In the genomic region with DNA sequence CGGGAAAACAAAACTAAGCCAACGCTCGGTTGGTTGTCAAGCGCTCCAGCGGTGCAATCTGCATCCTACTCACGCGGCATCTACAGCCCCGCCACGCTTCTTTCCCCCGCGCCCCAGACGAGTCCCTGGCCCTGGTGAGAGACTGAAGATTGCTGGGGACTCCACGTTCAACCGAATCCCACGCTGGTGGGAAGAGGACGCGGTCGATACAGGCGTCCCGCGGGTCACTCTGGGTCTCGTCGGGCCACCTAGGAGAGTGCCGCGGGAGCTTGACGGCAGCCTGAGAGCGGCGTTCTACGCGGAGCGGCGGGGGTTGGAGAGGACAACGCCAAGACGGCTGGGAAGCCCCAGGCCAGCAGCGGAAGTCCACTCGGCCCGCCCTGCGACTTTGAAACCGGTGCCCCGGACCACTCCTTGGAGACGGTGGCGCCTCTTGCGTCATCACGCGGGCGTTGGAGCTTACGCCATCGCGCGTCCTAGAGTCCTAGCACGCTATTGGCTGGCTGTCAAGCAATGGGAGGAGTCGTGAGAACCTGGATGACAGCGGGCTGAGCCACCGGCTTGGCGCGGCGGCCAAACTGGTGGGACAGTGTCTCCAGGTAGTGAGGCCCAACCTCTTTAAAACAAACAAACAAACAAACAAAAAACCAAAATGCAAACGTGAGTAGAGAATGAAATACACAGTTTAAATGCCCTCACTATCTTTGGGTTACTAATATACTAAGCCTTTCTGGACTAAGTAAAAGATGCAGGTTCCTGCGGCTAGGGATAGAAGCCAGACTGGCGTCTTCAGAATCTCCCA, we compare ENCODE assay signal across 1 cellular context.
TF ChIP-seq lines count a peak whose summit lies in the region.

A gene (minus strand): TSS at position 367 of the 802 bp plus-strand sequence. CDS start 436 bp downstream, outside the sequence.

TF ChIP-seq in HCT116, 20 proteins besides CTCF, POLR2A, EP300 and RAD21 (continued from another document):
- TF ChIP-seq SRF (IDR thresholded peaks at IDR 0.05; ENCODE audit: low read depth): no peak
- no peak for TF ChIP-seq EZH2 (IDR thresholded peaks at IDR 0.05)
- TF ChIP-seq FOSL1 (IDR thresholded peaks at IDR 0.05; ENCODE audit: low read depth): no peak
- TF ChIP-seq, protein P1, sequence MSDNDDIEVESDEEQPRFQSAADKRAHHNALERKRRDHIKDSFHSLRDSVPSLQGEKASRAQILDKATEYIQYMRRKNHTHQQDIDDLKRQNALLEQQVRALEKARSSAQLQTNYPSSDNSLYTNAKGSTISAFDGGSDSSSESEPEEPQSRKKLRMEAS (IDR thresholded peaks at IDR 0.05): peak; percentile 51; the same call in 1 of the 2 replicates
- TF ChIP-seq ELF1 (IDR thresholded peaks at IDR 0.05; ENCODE audit: borderline replicate concordance, low read depth): no peak
- no peak for TF ChIP-seq JUND (IDR thresholded peaks at IDR 0.05)
- peak; percentile 77 for TF ChIP-seq SP1 (IDR thresholded peaks at IDR 0.05; ENCODE audit: low read depth)
- TF ChIP-seq ZFX (IDR thresholded peaks at IDR 0.05): 0 out of 2 replicates have a peak, but pooled peaks have one; percentile 18
- peak; percentile 45; the same call in 1 of the 2 replicates for TF ChIP-seq CBX3 (IDR thresholded peaks at IDR 0.05; ENCODE audit: low read depth)
- TF ChIP-seq, protein P2, sequence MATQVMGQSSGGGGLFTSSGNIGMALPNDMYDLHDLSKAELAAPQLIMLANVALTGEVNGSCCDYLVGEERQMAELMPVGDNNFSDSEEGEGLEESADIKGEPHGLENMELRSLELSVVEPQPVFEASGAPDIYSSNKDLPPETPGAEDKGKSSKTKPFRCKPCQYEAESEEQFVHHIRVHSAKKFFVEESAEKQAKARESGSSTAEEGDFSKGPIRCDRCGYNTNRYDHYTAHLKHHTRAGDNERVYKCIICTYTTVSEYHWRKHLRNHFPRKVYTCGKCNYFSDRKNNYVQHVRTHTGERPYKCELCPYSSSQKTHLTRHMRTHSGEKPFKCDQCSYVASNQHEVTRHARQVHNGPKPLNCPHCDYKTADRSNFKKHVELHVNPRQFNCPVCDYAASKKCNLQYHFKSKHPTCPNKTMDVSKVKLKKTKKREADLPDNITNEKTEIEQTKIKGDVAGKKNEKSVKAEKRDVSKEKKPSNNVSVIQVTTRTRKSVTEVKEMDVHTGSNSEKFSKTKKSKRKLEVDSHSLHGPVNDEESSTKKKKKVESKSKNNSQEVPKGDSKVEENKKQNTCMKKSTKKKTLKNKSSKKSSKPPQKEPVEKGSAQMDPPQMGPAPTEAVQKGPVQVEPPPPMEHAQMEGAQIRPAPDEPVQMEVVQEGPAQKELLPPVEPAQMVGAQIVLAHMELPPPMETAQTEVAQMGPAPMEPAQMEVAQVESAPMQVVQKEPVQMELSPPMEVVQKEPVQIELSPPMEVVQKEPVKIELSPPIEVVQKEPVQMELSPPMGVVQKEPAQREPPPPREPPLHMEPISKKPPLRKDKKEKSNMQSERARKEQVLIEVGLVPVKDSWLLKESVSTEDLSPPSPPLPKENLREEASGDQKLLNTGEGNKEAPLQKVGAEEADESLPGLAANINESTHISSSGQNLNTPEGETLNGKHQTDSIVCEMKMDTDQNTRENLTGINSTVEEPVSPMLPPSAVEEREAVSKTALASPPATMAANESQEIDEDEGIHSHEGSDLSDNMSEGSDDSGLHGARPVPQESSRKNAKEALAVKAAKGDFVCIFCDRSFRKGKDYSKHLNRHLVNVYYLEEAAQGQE (IDR thresholded peaks at IDR 0.05; ENCODE audit: low read depth): no peak
- no peak for TF ChIP-seq EZH2phosphoT487 (IDR thresholded peaks at IDR 0.05; ENCODE audit: borderline replicate concordance)
- no peak for TF ChIP-seq EGR1 (IDR thresholded peaks at IDR 0.05; ENCODE audit: low read depth)
- peak; percentile 63 for TF ChIP-seq TCF7L2 (IDR thresholded peaks at IDR 0.05; ENCODE audit: borderline replicate concordance, extremely low read depth, insufficient read depth, insufficient read length)
